ENCODE assay signal across 20 cellular contexts in genomic region chr1:76682152-76682551, GRCh38.
DNase-seq lines count a peak whose midpoint lies in the region; ATAC-seq and TF ChIP-seq lines count a peak whose summit lies in the region.
"Had no signal": no experiment of that assay in that cellular context is flagged by ENCODE, and none has a peak within 500 bp of the region (broad histone marks: within the 10 kb centered on the region; RNA-seq: fewer than 3 reads in every experiment).

No MANE protein-coding gene starts in this region.

- no peaks in the 10 kb centered on the region for H3K9me2 ChIP-seq in SK-N-SH

- no peak for TF ChIP-seq CTCF in SK-N-SH (IDR thresholded peaks at IDR 0.05)
- TF ChIP-seq CTCF in endodermal cell (conservative IDR thresholded peaks at IDR 0.05), result peak; percentile 54

- H3K9ac ChIP-seq in SK-N-SH, result no peak overlapping the region
- no peak overlapping the region for H3K9ac ChIP-seq in endodermal cell (ENCODE audit: extremely low read depth, low read length, poor library complexity, severe bottlenecking)
- H3K9ac ChIP-seq: BLaER1, GM23248 had no signal

- H3K9me3 Mint-ChIP-seq in endodermal cell, result no peaks in the 10 kb centered on the region
- H3K9me3 Mint-ChIP-seq in activated naive CD8-positive, alpha-beta T cell treated with anti-CD3 and anti-CD28 coated beads for 36 hours, result no peaks in the 10 kb centered on the region
- H3K9me3 Mint-ChIP-seq: CD4-positive, alpha-beta T cell had no signal

- H3K79me2 ChIP-seq in SK-N-SH (ENCODE audit: insufficient read depth), result no peaks in the 10 kb centered on the region

- 79% methylated on average over 1 of the region's 1 CpG for WGBS in SK-N-SH (ENCODE audit: low lambda C conversion rate)
- 90 to 100% methylated on average over 1 of the region's 1 CpG for WGBS in endodermal cell (ENCODE audit: insufficient coverage in 1 of 2, insufficient read length in 1 of 2), 2 experiments

- no peak overlapping the region for H2AFZ ChIP-seq in SK-N-SH (ENCODE audit: low read depth)
- H2AFZ ChIP-seq: GM23248 had no signal

- H3K27ac ChIP-seq in SK-N-SH (ENCODE audit: low read depth in 2 of 2, low read length in 1 of 2) (no peak overlapping the region), endodermal cell (ENCODE audit: low read depth, low read length) (no peak overlapping the region)
- H3K27ac ChIP-seq: BLaER1, GM23248, Peyer's patch had no signal

- no peaks in the 10 kb centered on the region for H3K36me3 Mint-ChIP-seq in endodermal cell (ENCODE audit: low read depth)
- no peaks in the 10 kb centered on the region for H3K36me3 Mint-ChIP-seq in activated naive CD8-positive, alpha-beta T cell treated with anti-CD3 and anti-CD28 coated beads for 36 hours

- H3K36me3 ChIP-seq in SK-N-SH (replicated peaks in 1 of 2; ENCODE audit: control insufficient read depth in 1 of 2, insufficient read depth in 2 of 2, low read length in 1 of 2) (no peaks in the 10 kb centered on the region), endodermal cell (ENCODE audit: control insufficient read depth, insufficient read depth, low read length) (no peaks in the 10 kb centered on the region)
- H3K36me3 ChIP-seq: BLaER1, MG63, Peyer's patch had no signal

- TF ChIP-seq EP300 in SK-N-SH (IDR thresholded peaks at IDR 0.05; ENCODE audit: borderline replicate concordance in 1 of 2, low read depth in 1 of 2, low read length in 1 of 2), result no peak

- H3K4me3 Mint-ChIP-seq in endodermal cell, result no peak overlapping the region
- no peak overlapping the region for H3K4me3 Mint-ChIP-seq in activated naive CD8-positive, alpha-beta T cell treated with anti-CD3 and anti-CD28 coated beads for 36 hours
- H3K4me3 Mint-ChIP-seq: CD4-positive, alpha-beta T cell had no signal

- H3K9me3 ChIP-seq in SK-N-SH (no peaks in the 10 kb centered on the region), endodermal cell (ENCODE audit: control insufficient read depth, low read length) (no peaks in the 10 kb centered on the region)
- H3K9me3 ChIP-seq: BLaER1, MG63, Peyer's patch had no signal

- H3K27me3 ChIP-seq in SK-N-SH (ENCODE audit: insufficient read depth) (no peaks in the 10 kb centered on the region), endodermal cell (ENCODE audit: control insufficient read depth, insufficient read depth, low read length, poor library complexity, severe bottlenecking) (no peaks in the 10 kb centered on the region)
- H3K27me3 ChIP-seq: BLaER1, MG63, Peyer's patch had no signal

- CTCF ChIA-PET in SK-N-SH (lab: Yijun Ruan, JAX), result interaction anchor here (1.1 kb wide), 1 partner anchor 440 kb away, joined by 4 read pairs; no protein-coding TSS in a partner anchor

- H3F3A ChIP-seq in SK-N-SH (replicated peaks; ENCODE audit: insufficient read depth), result no peaks in the 10 kb centered on the region

- H3K4me1 Mint-ChIP-seq in endodermal cell, result peaks cover 1% of the 10 kb centered on the region
- H3K4me1 Mint-ChIP-seq in activated naive CD8-positive, alpha-beta T cell treated with anti-CD3 and anti-CD28 coated beads for 36 hours, result peaks cover 1% of the 10 kb centered on the region

- DNase-seq in SK-N-SH (no peak), NCI-H69 (lab: John Stamatoyannopoulos, UW) (peak; percentile 54), endodermal cell (peak; percentile 55)
- DNase-seq in activated naive CD8-positive, alpha-beta T cell treated with anti-CD3 and anti-CD28 coated beads for 36 hours, result no peak
- DNase-seq: CD4-positive, alpha-beta T cell; COR-L47; DND-41; GM23248; HCEC 1CT; Karpas-422; MG63; NCI-H1417 treated with DMSO at 0.1 percent for 48 hours; NCI-H1930; NCI-H524 treated with DMSO at 0.1 percent for 48 hours; Peyer's patch; T-helper 1 cell had no signal

- TF ChIP-seq RAD21 in SK-N-SH (IDR thresholded peaks at IDR 0.05; ENCODE audit: low read length), result peak; percentile 29; the same call in 1 of the 2 replicates

- no peaks in the 10 kb centered on the region for H4K20me1 ChIP-seq in SK-N-SH (ENCODE audit: insufficient read depth)
- H4K20me1 ChIP-seq: BLaER1 had no signal

- no peak overlapping the region for H3K27ac Mint-ChIP-seq in endodermal cell
- H3K27ac Mint-ChIP-seq in activated naive CD8-positive, alpha-beta T cell treated with anti-CD3 and anti-CD28 coated beads for 36 hours, result no peak overlapping the region
- H3K27ac Mint-ChIP-seq: CD4-positive, alpha-beta T cell had no signal

- H3K4me3 ChIP-seq in SK-N-SH (ENCODE audit: low read depth in 2 of 2, low read length in 1 of 2), result no peak overlapping the region
- H3K4me3 ChIP-seq in endodermal cell (ENCODE audit: low read length), result no peak overlapping the region
- H3K4me3 ChIP-seq: BLaER1, GM23248, MG63, Peyer's patch had no signal

- H3K4me2 ChIP-seq in SK-N-SH, result no peak overlapping the region
- H3K4me2 ChIP-seq: BLaER1 had no signal

- H3K4me1 ChIP-seq in SK-N-SH (ENCODE audit: control insufficient read depth in 1 of 2, insufficient read depth in 2 of 2, low read depth in 1 of 2, low read length in 1 of 2), result peaks cover 0 to 9% of the 10 kb centered on the region in 2 experiments; a peak in 1 of 4 replicates
- peaks cover 7% of the 10 kb centered on the region for H3K4me1 ChIP-seq in endodermal cell (ENCODE audit: control insufficient read depth, insufficient read depth, low read length)
- H3K4me1 ChIP-seq: BLaER1, Peyer's patch had no signal

- POLR2A ChIA-PET in SK-N-SH (lab: Yijun Ruan, JAX), result no interaction called here

- H3K27me3 Mint-ChIP-seq in endodermal cell (ENCODE audit: insufficient read depth), result no peaks in the 10 kb centered on the region
- no peaks in the 10 kb centered on the region for H3K27me3 Mint-ChIP-seq in activated naive CD8-positive, alpha-beta T cell treated with anti-CD3 and anti-CD28 coated beads for 36 hours
- H3K27me3 Mint-ChIP-seq: CD4-positive, alpha-beta T cell had no signal

- ATAC-seq in SK-N-SH treated with all-trans-retinoic acid at 6 μM for 48 hours (no peak; the same call in 2 of the 3 replicates), HG02642 (IDR thresholded peaks at IDR 0.05; ENCODE audit: poor library complexity, unreplicated experiment) (no peak), HG02970 (IDR thresholded peaks at IDR 0.05; ENCODE audit: low FRiP score, unreplicated experiment) (no peak)

TF ChIP-seq in SK-N-SH, 30 proteins besides CTCF, POLR2A, EP300 and RAD21 (continues in another document):
- TF ChIP-seq FOSL2 (IDR thresholded peaks at IDR 0.05; ENCODE audit: borderline replicate concordance, low read depth) (no peak), TCF12 (IDR thresholded peaks at IDR 0.05) (no peak), RCOR1 (IDR thresholded peaks at IDR 0.05; ENCODE audit: low read length) (no peak), POLR2AphosphoS5 (IDR thresholded peaks at IDR 0.05; ENCODE audit: low read depth, low read length) (no peak), REST (IDR thresholded peaks at IDR 0.05; ENCODE audit: low read depth, low read length) (no peak)

TF ChIP-seq in SK-N-SH treated with all-trans-retinoic acid at 6 μM for 48 hours, 23 proteins besides CTCF, POLR2A, EP300 and RAD21:
- TF ChIP-seq ZNF565 (CRISPR knock-in tag; conservative IDR thresholded peaks at IDR 0.05; ENCODE audit: low read depth), result no peak
- TF ChIP-seq ISL1 (CRISPR knock-in tag; IDR thresholded peaks at IDR 0.05), result no peak
- TF ChIP-seq, protein P1, sequence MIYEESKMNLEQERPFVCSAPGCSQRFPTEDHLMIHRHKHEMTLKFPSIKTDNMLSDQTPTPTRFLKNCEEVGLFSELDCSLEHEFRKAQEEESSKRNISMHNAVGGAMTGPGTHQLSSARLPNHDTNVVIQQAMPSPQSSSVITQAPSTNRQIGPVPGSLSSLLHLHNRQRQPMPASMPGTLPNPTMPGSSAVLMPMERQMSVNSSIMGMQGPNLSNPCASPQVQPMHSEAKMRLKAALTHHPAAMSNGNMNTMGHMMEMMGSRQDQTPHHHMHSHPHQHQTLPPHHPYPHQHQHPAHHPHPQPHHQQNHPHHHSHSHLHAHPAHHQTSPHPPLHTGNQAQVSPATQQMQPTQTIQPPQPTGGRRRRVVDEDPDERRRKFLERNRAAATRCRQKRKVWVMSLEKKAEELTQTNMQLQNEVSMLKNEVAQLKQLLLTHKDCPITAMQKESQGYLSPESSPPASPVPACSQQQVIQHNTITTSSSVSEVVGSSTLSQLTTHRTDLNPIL (CRISPR knock-in tag; IDR thresholded peaks at IDR 0.05; ENCODE audit: low read depth), result no peak
- no peak for TF ChIP-seq ZC3H10 (CRISPR knock-in tag; IDR thresholded peaks at IDR 0.05)
- TF ChIP-seq GLIS3 (CRISPR knock-in tag; IDR thresholded peaks at IDR 0.05), result no peak
- TF ChIP-seq CSDC2 (CRISPR knock-in tag; IDR thresholded peaks at IDR 0.05), result no peak
- no peak for TF ChIP-seq TCF4 (CRISPR knock-in tag; IDR thresholded peaks at IDR 0.05; ENCODE audit: borderline replicate concordance)
- TF ChIP-seq CSRNP3 (CRISPR knock-in tag; IDR thresholded peaks at IDR 0.05), result no peak
TF ChIP-seq in SK-N-SH treated with all-trans-retinoic acid at 6 μM for 48 hours: peak in this region for 0.

Comparison
In these comparisons a context has a peak if more than half of its experiments do, and no peak if none do; other contexts are left out.
1. DNase-seq: peak in NCI-H69 (single experiment) and endodermal cell (single experiment); none in SK-N-SH (single experiment) and activated naive CD8-positive, alpha-beta T cell treated with anti-CD3 and anti-CD28 coated beads for 36 hours (single experiment).